Comparison of ENCODE assay signal across 20 cellular contexts in genomic region chr16:26317885-26318284, GRCh38.
DNase-seq lines count a peak whose midpoint lies in the region; ATAC-seq and TF ChIP-seq lines count a peak whose summit lies in the region.
"Had no signal": no experiment of that assay in that cellular context is flagged by ENCODE, and none has a peak within 500 bp of the region (broad histone marks: within the 10 kb centered on the region; RNA-seq: fewer than 3 reads in every experiment).

No MANE protein-coding gene starts in this region.

- no peak for ATAC-seq in GM18505 (IDR thresholded peaks at IDR 0.05; ENCODE audit: unreplicated experiment)
- ATAC-seq: HCT116 had no signal

- no peak for TF ChIP-seq POLR2A in GM18505 (IDR thresholded peaks at IDR 0.05; ENCODE audit: borderline replicate concordance, extremely low read depth, insufficient read depth, insufficient read length)

- DNase-seq in NCI-H2107 treated with DMSO at 0.1 percent for 48 hours (lab: John Stamatoyannopoulos, UW; ENCODE audit: unreplicated experiment) (peak; percentile 13), NCI-H2107 (lab: John Stamatoyannopoulos, UW) (no peak), NCI-H2029 treated with DMSO at 0.1 percent for 48 hours (lab: John Stamatoyannopoulos, UW) (peak; percentile 38), SHP77 treated with DMSO at 0.1 percent for 48 hours (lab: John Stamatoyannopoulos, UW) (peak; percentile 73), AML-193 (lab: John Stamatoyannopoulos, UW) (no peak), NCI-H226 (no peak)
- DNase-seq: Caco-2; CD4-positive, CD25-positive, alpha-beta regulatory T cell; DMS 273 treated with DMSO at 0.1 percent for 48 hours; GDM1; KG1; NCI-H1694; NCI-H2227 treated with DMSO at 0.1 percent for 48 hours; NCI-H524 treated with DMSO at 0.1 percent for 48 hours; PC-9; RPMI8226; SIG-M5; SK-N-SH had no signal

Comparison
In these comparisons a context has a peak if more than half of its experiments do, and no peak if none do; other contexts are left out.
1. DNase-seq: peak in NCI-H2107 treated with DMSO at 0.1 percent for 48 hours (single experiment), NCI-H2029 treated with DMSO at 0.1 percent for 48 hours (single experiment) and SHP77 treated with DMSO at 0.1 percent for 48 hours (single experiment); none in NCI-H2107 (single experiment), AML-193 (0 of 2) and NCI-H226 (single experiment).